Comparison of ENCODE assay signal across 16 cellular contexts in genomic region chr9:86598411-86599239, GRCh38.
DNase-seq lines count a peak whose midpoint lies in the region; ATAC-seq and TF ChIP-seq lines count a peak whose summit lies in the region.
"Had no signal": no experiment of that assay in that cellular context is flagged by ENCODE, and none has a peak within 500 bp of the region (broad histone marks: within the 10 kb centered on the region; RNA-seq: fewer than 3 reads in every experiment).

No MANE protein-coding gene starts in this region.

- TF ChIP-seq CTCF in heart right ventricle (IDR thresholded peaks at IDR 0.05): no peak
- no peak for TF ChIP-seq CTCF in Caco-2 (IDR thresholded peaks at IDR 0.05; ENCODE audit: insufficient read depth in 1 of 2, low read depth in 1 of 2, low read length in 1 of 2, severe bottlenecking in 1 of 2, unreplicated experiment in 1 of 2)

- ATAC-seq in heart right ventricle: peak; percentile 30 to 84 (median 64)
- ATAC-seq: HepG2; naive thymus-derived CD4-positive, alpha-beta T cell; stimulated activated naive CD8-positive, alpha-beta T cell treated with anti-CD3 and anti-CD28 coated beads, Interleukin-15, Interleukin-2, amounts not matched to agents 100 U/mL and 50 U/mL, for 24 hours had no signal

- no peak overlapping the region for H2BK15ac ChIP-seq in neuronal stem cell (ENCODE audit: low read length)

- intact Hi-C loops in heart right ventricle (cut with DNase I): no loop called here
- intact Hi-C loops in Caco-2 (cut with micrococcal nuclease; ENCODE audit: unreplicated experiment): no loop called here

- peaks cover 0 to 39% (median 9%) of the 10 kb centered on the region in 9 donors for H3K4me1 ChIP-seq in heart right ventricle
- peaks cover 2 to 15% of the 10 kb centered on the region in 2 donors for H3K4me1 ChIP-seq in neuronal stem cell (ENCODE audit: control insufficient read depth in 2 of 2, insufficient read depth in 1 of 2, low read depth in 1 of 2, low read length in 2 of 2)
- H3K4me1 ChIP-seq in Caco-2: no peaks in the 10 kb centered on the region

- peak overlapping the region; percentile 14 for H2AFZ ChIP-seq in neuronal stem cell (ENCODE audit: low read length)

- no peak overlapping the region for H2BK12ac ChIP-seq in neuronal stem cell (ENCODE audit: low read length)

- no peak overlapping the region for H4K91ac ChIP-seq in neuronal stem cell (ENCODE audit: low read depth, low read length, poor library complexity)

- no peaks in the 10 kb centered on the region for H3K79me1 ChIP-seq in neuronal stem cell (ENCODE audit: low read depth, low read length)

- H3K4me2 ChIP-seq in neuronal stem cell (ENCODE audit: insufficient read depth, low read length, poor library complexity, severe bottlenecking): no peak overlapping the region

- peak; percentile 32 for DNase-seq in ELF-1 (ENCODE audit: low read depth, low spot score)
- peak; percentile 47 for DNase-seq in dedifferentiated amniotic fluid mesenchymal stem cell (ENCODE audit: extremely low spot score)
- DNase-seq in heart right ventricle: no peak
- peak; percentile 48 for DNase-seq in neuronal stem cell (ENCODE audit: low spot score)
- DNase-seq in activated CD4-positive, CD25-positive, alpha-beta regulatory T cell (lab: John Stamatoyannopoulos, UW): no peak
- DNase-seq in NCI-H187 (lab: John Stamatoyannopoulos, UW): no peak
- DNase-seq in Caco-2: no peak
- DNase-seq in stimulated activated CD4-positive, alpha-beta T cell treated with anti-CD3 and anti-CD28 coated beads, Interleukin-12 subunit alpha, Interleukin-12 subunit beta, amount 100 ng/mL, for 4 hours: no peak
- DNase-seq: activated CD4-positive, alpha-beta T cell treated with anti-CD3 and anti-CD28 coated beads, Interleukin-2, amount 10 ng/mL, durations not matched to agents 7 days and 5 days; activated gamma-delta T cell treated with Interleukin-2 at 50 U/mL for 16 hours; anterior cingulate cortex; naive thymus-derived CD4-positive, alpha-beta T cell; NCI-H146; NCI-H2227 treated with DMSO at 0.1 percent for 48 hours; stimulated activated naive CD8-positive, alpha-beta T cell treated with anti-CD3 and anti-CD28 coated beads, Interleukin-15, Interleukin-2, amounts not matched to agents 100 U/mL and 50 U/mL, for 24 hours had no signal

- H3K27me3 ChIP-seq in heart right ventricle (peaks cover 0 to 6% (median 0%) of the 10 kb centered on the region in 7 donors), neuronal stem cell (ENCODE audit: control insufficient read depth in 3 of 3, insufficient read depth in 3 of 3, low read depth in 1 of 3, low read length in 3 of 3) (no peaks in the 10 kb centered on the region), Caco-2 (replicated peaks; ENCODE audit: control insufficient read depth, insufficient read depth, low read length) (no peaks in the 10 kb centered on the region)

- no peak overlapping the region for H2AK5ac ChIP-seq in neuronal stem cell (ENCODE audit: low read depth, low read length)

- no peak overlapping the region for H3K27ac ChIP-seq in heart right ventricle
- peak overlapping the region; percentile 74 for H3K27ac ChIP-seq in neuronal stem cell (replicated peaks; ENCODE audit: low read length)

- no peak overlapping the region for H2BK120ac ChIP-seq in neuronal stem cell (ENCODE audit: low read depth, low read length)

- no peak overlapping the region for H3K18ac ChIP-seq in neuronal stem cell (ENCODE audit: low read length)

- CTCF ChIA-PET in Caco-2 (lab: Charles Lee): no interaction called here

- no peaks in the 10 kb centered on the region for H3K36me3 Mint-ChIP-seq in Caco-2 (ENCODE audit: insufficient read depth, unreplicated experiment)
- H3K36me3 Mint-ChIP-seq: naive thymus-derived CD4-positive, alpha-beta T cell had no signal

- H3K14ac ChIP-seq in neuronal stem cell (ENCODE audit: low read length): no peak overlapping the region

- H3K27me3 Mint-ChIP-seq in Caco-2 (ENCODE audit: insufficient read depth, unreplicated experiment): peaks cover 3% of the 10 kb centered on the region

- no peak overlapping the region for H3K27ac Mint-ChIP-seq in Caco-2 (ENCODE audit: unreplicated experiment)
- H3K27ac Mint-ChIP-seq: activated CD4-positive, alpha-beta T cell treated with anti-CD3 and anti-CD28 coated beads, Interleukin-2, amount 10 ng/mL, durations not matched to agents 7 days and 5 days; naive thymus-derived CD4-positive, alpha-beta T cell had no signal

- no peak overlapping the region for H3K4me3 ChIP-seq in heart right ventricle
- no peak overlapping the region for H3K4me3 ChIP-seq in neuronal stem cell (ENCODE audit: low read length in 2 of 2)
- no peak overlapping the region for H3K4me3 ChIP-seq in Caco-2 (ENCODE audit: low read depth, low read length)

- no peak overlapping the region for H3K4ac ChIP-seq in neuronal stem cell (ENCODE audit: low read length)

- H3K9me3 ChIP-seq in heart right ventricle: peaks cover 0 to 5% (median 0%) of the 10 kb centered on the region in 11 donors
- peaks cover 0 to 6% of the 10 kb centered on the region in 2 donors for H3K9me3 ChIP-seq in neuronal stem cell (replicated peaks in 1 of 2; ENCODE audit: control insufficient read depth in 2 of 2, insufficient read depth in 1 of 2, low read depth in 1 of 2, low read length in 2 of 2)
- no peaks in the 10 kb centered on the region for H3K9me3 ChIP-seq in Caco-2

- no TSS peak for BruUV-seq in Caco-2 (replicated peaks; lab: Mats Ljungman, UMichigan)

- POLR2A ChIA-PET in Caco-2 (lab: Charles Lee): no interaction called here

- H3K36me3 ChIP-seq in heart right ventricle (no peaks in the 10 kb centered on the region), neuronal stem cell (replicated peaks in 1 of 2; ENCODE audit: control insufficient read depth in 2 of 2, insufficient read depth in 2 of 2, low read length in 2 of 2) (no peaks in the 10 kb centered on the region), Caco-2 (ENCODE audit: control insufficient read depth, insufficient read depth, low read length) (no peaks in the 10 kb centered on the region)

- H3K4me1 Mint-ChIP-seq in Caco-2 (ENCODE audit: low read depth, unreplicated experiment): no peaks in the 10 kb centered on the region
- H3K4me1 Mint-ChIP-seq: activated CD4-positive, alpha-beta T cell treated with anti-CD3 and anti-CD28 coated beads, Interleukin-2, amount 10 ng/mL, durations not matched to agents 7 days and 5 days; naive thymus-derived CD4-positive, alpha-beta T cell had no signal

- H3K4me3 Mint-ChIP-seq in Caco-2 (ENCODE audit: unreplicated experiment): no peak overlapping the region
- H3K4me3 Mint-ChIP-seq: activated CD4-positive, alpha-beta T cell treated with anti-CD3 and anti-CD28 coated beads, Interleukin-2, amount 10 ng/mL, durations not matched to agents 7 days and 5 days; naive thymus-derived CD4-positive, alpha-beta T cell had no signal

- no peak overlapping the region for H3K23ac ChIP-seq in neuronal stem cell (ENCODE audit: low read depth, low read length, poor library complexity)

- no peak overlapping the region for H3K9ac ChIP-seq in neuronal stem cell (ENCODE audit: low read depth, low read length, poor library complexity)

- whole genome bisulfite sequencing in heart right ventricle, 2 donors: 55 to 64% methylated on average over 10 of the region's 10 CpGs
- no CpG with 5 or more reads among the region's 10 CpGs for WGBS in neuronal stem cell (ENCODE audit: extremely low coverage in 2 of 2, insufficient read length in 2 of 2, insufficient replicate concordance in 1 of 2), 2 donors

- H4K8ac ChIP-seq in neuronal stem cell (ENCODE audit: low read depth, low read length): no peak overlapping the region

- no peak overlapping the region for H2BK5ac ChIP-seq in neuronal stem cell (ENCODE audit: low read length)

- H3K9me3 Mint-ChIP-seq in Caco-2 (ENCODE audit: unreplicated experiment): no peaks in the 10 kb centered on the region
- H3K9me3 Mint-ChIP-seq: activated CD4-positive, alpha-beta T cell treated with anti-CD3 and anti-CD28 coated beads, Interleukin-2, amount 10 ng/mL, durations not matched to agents 7 days and 5 days had no signal

Comparison
In these comparisons a context has a peak if more than half of its experiments do, and no peak if none do; other contexts are left out.
1. DNase-seq: peak in ELF-1 (single experiment), dedifferentiated amniotic fluid mesenchymal stem cell (single experiment) and neuronal stem cell (single experiment); none in heart right ventricle (0 of 2), activated CD4-positive, CD25-positive, alpha-beta regulatory T cell (0 of 4), NCI-H187 (0 of 2), Caco-2 (0 of 2) and stimulated activated CD4-positive, alpha-beta T cell treated with anti-CD3 and anti-CD28 coated beads, Interleukin-12 subunit alpha, Interleukin-12 subunit beta, amount 100 ng/mL, for 4 hours (single experiment).